ENCODE assay signal across 1 cellular context in the genomic region with DNA sequence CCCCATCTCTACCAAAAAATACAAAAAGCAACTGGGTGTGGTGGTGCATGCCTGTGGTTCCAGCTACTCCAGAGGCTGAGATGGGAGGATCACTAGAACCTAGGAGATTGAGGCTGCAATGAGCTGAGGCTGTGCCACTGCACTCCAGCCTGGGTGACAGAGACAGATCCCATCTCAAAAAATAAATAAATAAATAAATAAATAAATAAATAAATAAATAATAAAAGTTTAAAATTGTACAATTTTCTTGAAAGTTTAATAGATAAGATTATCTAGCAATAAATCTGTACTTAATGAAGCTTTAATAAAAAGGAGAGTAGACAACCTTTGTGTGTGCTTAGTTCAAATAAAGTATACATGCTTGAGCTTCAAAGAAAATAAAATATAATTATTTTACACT.
TF ChIP-seq lines count a peak whose summit lies in the region.

No MANE protein-coding gene starts in this region.

TF ChIP-seq in HEK293, 187 proteins besides CTCF, POLR2A, EP300 and RAD21 (continued from another document):
- TF ChIP-seq ZFP37 (tag by site-specific recombination; IDR thresholded peaks at IDR 0.05) (0 out of 2 replicates have a peak, but pooled peaks have one; percentile 27), ZNF558 (tag by site-specific recombination; IDR thresholded peaks at IDR 0.05) (0 out of 2 replicates have a peak, but pooled peaks have one; percentile 45), ZNF146 (tag by site-specific recombination; IDR thresholded peaks at IDR 0.05) (no peak), SETDB1 (IDR thresholded peaks at IDR 0.05; ENCODE audit: insufficient read length, low read length) (no peak), ZNF600 (tag by site-specific recombination; IDR thresholded peaks at IDR 0.05) (no peak), ZNF426 (tag by site-specific recombination; IDR thresholded peaks at IDR 0.05) (peak; percentile 78), ZSCAN30 (tag by site-specific recombination; IDR thresholded peaks at IDR 0.05) (no peak), ZXDB (tag by site-specific recombination; IDR thresholded peaks at IDR 0.05) (peak; percentile 53; the same call in 1 of the 2 replicates), WT1 (tag by site-specific recombination; IDR thresholded peaks at IDR 0.05) (no peak), ZNF623 (tag by site-specific recombination; IDR thresholded peaks at IDR 0.05) (peak; percentile 54), ZNF202 (tag by site-specific recombination; IDR thresholded peaks at IDR 0.05; ENCODE audit: borderline replicate concordance) (peak; percentile 45; the same call in 1 of the 2 replicates), ZBTB10 (tag by site-specific recombination; IDR thresholded peaks at IDR 0.05) (no peak), ZNF266 (tag by site-specific recombination; IDR thresholded peaks at IDR 0.05; ENCODE audit: low read depth) (0 out of 2 replicates have a peak, but pooled peaks have one; percentile 29), HOXC10 (CRISPR knock-in tag; IDR thresholded peaks at IDR 0.05) (no peak), ZNF510 (tag by site-specific recombination; IDR thresholded peaks at IDR 0.05; ENCODE audit: insufficient replicate concordance) (peak; percentile 65), RBAK (tag by site-specific recombination; IDR thresholded peaks at IDR 0.05) (0 out of 2 replicates have a peak, but pooled peaks have one; percentile 21), ZNF140 (tag by site-specific recombination; IDR thresholded peaks at IDR 0.05) (peak; percentile 51; the same call in 1 of the 2 replicates), BCL11B (tag by site-specific recombination; IDR thresholded peaks at IDR 0.05; ENCODE audit: low read depth) (no peak)
- TF ChIP-seq, protein P1, sequence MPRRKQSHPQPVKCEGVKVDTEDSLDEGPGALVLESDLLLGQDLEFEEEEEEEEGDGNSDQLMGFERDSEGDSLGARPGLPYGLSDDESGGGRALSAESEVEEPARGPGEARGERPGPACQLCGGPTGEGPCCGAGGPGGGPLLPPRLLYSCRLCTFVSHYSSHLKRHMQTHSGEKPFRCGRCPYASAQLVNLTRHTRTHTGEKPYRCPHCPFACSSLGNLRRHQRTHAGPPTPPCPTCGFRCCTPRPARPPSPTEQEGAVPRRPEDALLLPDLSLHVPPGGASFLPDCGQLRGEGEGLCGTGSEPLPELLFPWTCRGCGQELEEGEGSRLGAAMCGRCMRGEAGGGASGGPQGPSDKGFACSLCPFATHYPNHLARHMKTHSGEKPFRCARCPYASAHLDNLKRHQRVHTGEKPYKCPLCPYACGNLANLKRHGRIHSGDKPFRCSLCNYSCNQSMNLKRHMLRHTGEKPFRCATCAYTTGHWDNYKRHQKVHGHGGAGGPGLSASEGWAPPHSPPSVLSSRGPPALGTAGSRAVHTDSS (tag by site-specific recombination; IDR thresholded peaks at IDR 0.05): no peak
- TF ChIP-seq, protein P2, sequence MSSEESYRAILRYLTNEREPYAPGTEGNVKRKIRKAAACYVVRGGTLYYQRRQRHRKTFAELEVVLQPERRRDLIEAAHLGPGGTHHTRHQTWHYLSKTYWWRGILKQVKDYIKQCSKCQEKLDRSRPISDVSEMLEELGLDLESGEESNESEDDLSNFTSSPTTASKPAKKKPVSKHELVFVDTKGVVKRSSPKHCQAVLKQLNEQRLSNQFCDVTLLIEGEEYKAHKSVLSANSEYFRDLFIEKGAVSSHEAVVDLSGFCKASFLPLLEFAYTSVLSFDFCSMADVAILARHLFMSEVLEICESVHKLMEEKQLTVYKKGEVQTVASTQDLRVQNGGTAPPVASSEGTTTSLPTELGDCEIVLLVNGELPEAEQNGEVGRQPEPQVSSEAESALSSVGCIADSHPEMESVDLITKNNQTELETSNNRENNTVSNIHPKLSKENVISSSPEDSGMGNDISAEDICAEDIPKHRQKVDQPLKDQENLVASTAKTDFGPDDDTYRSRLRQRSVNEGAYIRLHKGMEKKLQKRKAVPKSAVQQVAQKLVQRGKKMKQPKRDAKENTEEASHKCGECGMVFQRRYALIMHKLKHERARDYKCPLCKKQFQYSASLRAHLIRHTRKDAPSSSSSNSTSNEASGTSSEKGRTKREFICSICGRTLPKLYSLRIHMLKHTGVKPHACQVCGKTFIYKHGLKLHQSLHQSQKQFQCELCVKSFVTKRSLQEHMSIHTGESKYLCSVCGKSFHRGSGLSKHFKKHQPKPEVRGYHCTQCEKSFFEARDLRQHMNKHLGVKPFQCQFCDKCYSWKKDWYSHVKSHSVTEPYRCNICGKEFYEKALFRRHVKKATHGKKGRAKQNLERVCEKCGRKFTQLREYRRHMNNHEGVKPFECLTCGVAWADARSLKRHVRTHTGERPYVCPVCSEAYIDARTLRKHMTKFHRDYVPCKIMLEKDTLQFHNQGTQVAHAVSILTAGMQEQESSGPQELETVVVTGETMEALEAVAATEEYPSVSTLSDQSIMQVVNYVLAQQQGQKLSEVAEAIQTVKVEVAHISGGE (tag by site-specific recombination; conservative IDR thresholded peaks at IDR 0.05; ENCODE audit: low read depth): peak; percentile 69
